In genomic region chr7:56063500-56063881, GRCh38 we compare ENCODE assay signal across 1 cellular context.
TF ChIP-seq lines count a peak whose summit lies in the region.

No MANE protein-coding gene starts in this region.

TF ChIP-seq in HepG2, 621 proteins besides CTCF, POLR2A, EP300 and RAD21:
- 0 out of 2 replicates have a peak, but pooled peaks have one; percentile 27 for TF ChIP-seq ZNF383 (CRISPR knock-in tag; IDR thresholded peaks at IDR 0.05; ENCODE audit: borderline replicate concordance)
- TF ChIP-seq, protein P1, sequence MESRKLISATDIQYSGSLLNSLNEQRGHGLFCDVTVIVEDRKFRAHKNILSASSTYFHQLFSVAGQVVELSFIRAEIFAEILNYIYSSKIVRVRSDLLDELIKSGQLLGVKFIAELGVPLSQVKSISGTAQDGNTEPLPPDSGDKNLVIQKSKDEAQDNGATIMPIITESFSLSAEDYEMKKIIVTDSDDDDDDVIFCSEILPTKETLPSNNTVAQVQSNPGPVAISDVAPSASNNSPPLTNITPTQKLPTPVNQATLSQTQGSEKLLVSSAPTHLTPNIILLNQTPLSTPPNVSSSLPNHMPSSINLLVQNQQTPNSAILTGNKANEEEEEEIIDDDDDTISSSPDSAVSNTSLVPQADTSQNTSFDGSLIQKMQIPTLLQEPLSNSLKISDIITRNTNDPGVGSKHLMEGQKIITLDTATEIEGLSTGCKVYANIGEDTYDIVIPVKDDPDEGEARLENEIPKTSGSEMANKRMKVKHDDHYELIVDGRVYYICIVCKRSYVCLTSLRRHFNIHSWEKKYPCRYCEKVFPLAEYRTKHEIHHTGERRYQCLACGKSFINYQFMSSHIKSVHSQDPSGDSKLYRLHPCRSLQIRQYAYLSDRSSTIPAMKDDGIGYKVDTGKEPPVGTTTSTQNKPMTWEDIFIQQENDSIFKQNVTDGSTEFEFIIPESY (CRISPR knock-in tag; IDR thresholded peaks at IDR 0.05) = peak; percentile 50
- TF ChIP-seq HNF4A (CRISPR knock-in tag; IDR thresholded peaks at IDR 0.05) = peak; percentile 5; the same call in 1 of the 2 replicates
- TF ChIP-seq TOE1 (CRISPR knock-in tag; IDR thresholded peaks at IDR 0.05) = no peak
- peak; percentile 34; the same call in 1 of the 2 replicates for TF ChIP-seq HNF4G (IDR thresholded peaks at IDR 0.05; ENCODE audit: borderline replicate concordance, low read depth, low read length)
- TF ChIP-seq HNF4G (CRISPR knock-in tag; IDR thresholded peaks at IDR 0.05; ENCODE audit: borderline replicate concordance, low read depth) = no peak
- 0 out of 2 replicates have a peak, but pooled peaks have one; percentile 13 for TF ChIP-seq ZNF878 (CRISPR knock-in tag; IDR thresholded peaks at IDR 0.05)
- TF ChIP-seq, protein P2, sequence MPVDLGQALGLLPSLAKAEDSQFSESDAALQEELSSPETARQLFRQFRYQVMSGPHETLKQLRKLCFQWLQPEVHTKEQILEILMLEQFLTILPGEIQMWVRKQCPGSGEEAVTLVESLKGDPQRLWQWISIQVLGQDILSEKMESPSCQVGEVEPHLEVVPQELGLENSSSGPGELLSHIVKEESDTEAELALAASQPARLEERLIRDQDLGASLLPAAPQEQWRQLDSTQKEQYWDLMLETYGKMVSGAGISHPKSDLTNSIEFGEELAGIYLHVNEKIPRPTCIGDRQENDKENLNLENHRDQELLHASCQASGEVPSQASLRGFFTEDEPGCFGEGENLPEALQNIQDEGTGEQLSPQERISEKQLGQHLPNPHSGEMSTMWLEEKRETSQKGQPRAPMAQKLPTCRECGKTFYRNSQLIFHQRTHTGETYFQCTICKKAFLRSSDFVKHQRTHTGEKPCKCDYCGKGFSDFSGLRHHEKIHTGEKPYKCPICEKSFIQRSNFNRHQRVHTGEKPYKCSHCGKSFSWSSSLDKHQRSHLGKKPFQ (CRISPR knock-in tag; IDR thresholded peaks at IDR 0.05; ENCODE audit: insufficient replicate concordance) = peak; percentile 1
- TF ChIP-seq ZNF674 (CRISPR knock-in tag; IDR thresholded peaks at IDR 0.05; ENCODE audit: low read depth) = 0 out of 2 replicates have a peak, but pooled peaks have one; percentile 1
- no peak for TF ChIP-seq ZFP36L1 (CRISPR knock-in tag; IDR thresholded peaks at IDR 0.05)
- TF ChIP-seq NCOR1 (IDR thresholded peaks at IDR 0.05; ENCODE audit: borderline replicate concordance, low read length) = 0 out of 2 replicates have a peak, but pooled peaks have one; percentile 28
- 0 out of 2 replicates have a peak, but pooled peaks have one; percentile 6 for TF ChIP-seq ZFP1 (CRISPR knock-in tag; IDR thresholded peaks at IDR 0.05)
